Comparison of ENCODE assay signal across 1 cellular context in genomic region chr1:58764294-58764978, GRCh38.
TF ChIP-seq lines count a peak whose summit lies in the region.

No MANE protein-coding gene starts in this region.

TF ChIP-seq in SK-N-SH, 30 proteins besides CTCF, POLR2A, EP300 and RAD21 (continued from another document):
- peak; percentile 77 for TF ChIP-seq FOSL2 (IDR thresholded peaks at IDR 0.05; ENCODE audit: borderline replicate concordance, low read depth)
- no peak for TF ChIP-seq FOXJ3 (CRISPR knock-in tag; IDR thresholded peaks at IDR 0.05)
- TF ChIP-seq TCF12 (IDR thresholded peaks at IDR 0.05), result peak; percentile 85
